ENCODE assay signal across 15 cellular contexts in the genomic region with DNA sequence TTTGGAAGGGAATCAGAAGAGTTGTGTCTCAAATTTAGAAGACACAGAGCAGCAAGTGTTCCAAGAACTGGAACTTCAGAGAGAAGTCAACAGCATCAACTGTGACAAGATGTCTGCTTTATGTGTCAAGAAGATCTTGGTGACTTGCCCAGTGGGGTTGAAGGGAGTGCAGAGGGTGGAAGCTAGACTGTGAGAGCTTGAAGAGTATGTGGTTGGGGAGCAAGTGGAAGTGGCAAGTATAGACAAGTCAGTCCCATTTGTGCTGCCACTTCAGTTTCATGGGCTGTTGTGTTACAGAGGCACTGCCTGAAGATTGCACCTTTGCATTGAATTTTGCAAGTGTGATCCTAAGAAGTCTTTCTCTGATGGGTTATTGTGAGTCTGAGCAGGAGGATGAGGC.
"Had no signal": no experiment of that assay in that cellular context is flagged by ENCODE, and none has a peak within 500 bp of the region (broad histone marks: within the 10 kb centered on the region; RNA-seq: fewer than 3 reads in every experiment).

No MANE protein-coding gene starts in this region.

- H3K27ac ChIP-seq: Peyer's patch had no signal

- H3K4me1 ChIP-seq: Peyer's patch had no signal

- H3K4me3 ChIP-seq: Peyer's patch had no signal

- H3K9me3 ChIP-seq: Peyer's patch had no signal

- DNase-seq: activated CD4-positive, alpha-beta T cell treated with anti-CD3 and anti-CD28 coated beads for 48 hours; activated CD4-positive, alpha-beta T cell treated with anti-CD3 and anti-CD28 coated beads, Interleukin-2, amount 50 U/mL, for 4 hours; activated CD4-positive, CD25-positive, alpha-beta regulatory T cell treated with anti-CD3 and anti-CD28 coated beads, Interleukin-2, amount 50 U/mL, for 72 hours; activated CD8-positive, alpha-beta T cell treated with anti-CD3 and anti-CD28 coated beads, Interleukin-2, amount 10 ng/mL, durations not matched to agents 7 days and 5 days; activated effector memory CD4-positive, alpha-beta T cell treated with Interleukin-2 at 50 U/mL for 16 hours; activated naive CD4-positive, alpha-beta T cell; activated T-cell treated with anti-CD3 and anti-CD28 coated beads, Interleukin-2, amount 50 U/mL, for 24 hours; aorta; Kasumi-1; NCI-H2029 treated with DMSO at 0.1 percent for 48 hours; NCI-H345; NCI-H524; Peyer's patch; SHP77 treated with DMSO at 0.1 percent for 48 hours had no signal

- H3K27me3 ChIP-seq: Peyer's patch had no signal

- H3K36me3 ChIP-seq: Peyer's patch had no signal

- ATAC-seq: activated CD8-positive, alpha-beta T cell treated with anti-CD3 and anti-CD28 coated beads, Interleukin-2, amount 10 ng/mL, durations not matched to agents 7 days and 5 days; WTC11 had no signal
